In genomic region chr3:70242297-70242868, GRCh38 we compare ENCODE assay signal across 24 cellular contexts.
"Had no signal": no experiment of that assay in that cellular context is flagged by ENCODE, and none has a peak within 500 bp of the region (broad histone marks: within the 10 kb centered on the region; RNA-seq: fewer than 3 reads in every experiment).

No MANE protein-coding gene starts in this region.

- H3K9me3 ChIP-seq: ovary, right lobe of liver, testis, thyroid gland, transverse colon, upper lobe of left lung, vagina had no signal

- H3K4me1 ChIP-seq: right lobe of liver, testis, thyroid gland, transverse colon, upper lobe of left lung, vagina had no signal

- H3K4me3 Mint-ChIP-seq: mesothelial cell of epicardium; naive B cell; natural killer cell; nephron progenitor cell; stimulated activated memory B cell treated with anti-CD40 and anti-IgM and Interleukin-4, amounts not matched to agents 10 μg/mL and 1 μg/mL and 100 μg/mL, for 72 hours; stimulated activated naive CD8-positive, alpha-beta T cell treated with anti-CD3 and anti-CD28 coated beads, Interleukin-15, amount 100 ng/mL, for 72 hours had no signal

- H3K27ac Mint-ChIP-seq: mesothelial cell of epicardium; naive B cell; natural killer cell; nephron progenitor cell; progenitor cell of endocrine pancreas; stimulated activated memory B cell treated with anti-CD40 and anti-IgM and Interleukin-4, amounts not matched to agents 10 μg/mL and 1 μg/mL and 100 μg/mL, for 72 hours; stimulated activated naive CD8-positive, alpha-beta T cell treated with anti-CD3 and anti-CD28 coated beads, Interleukin-15, amount 100 ng/mL, for 72 hours had no signal

- H3K4me3 ChIP-seq: lung, ovary, right lobe of liver, smooth muscle cell, testis, thyroid gland, transverse colon, upper lobe of left lung, vagina had no signal

- H3K27ac ChIP-seq: ovary, right lobe of liver, testis, thyroid gland, transverse colon, upper lobe of left lung, vagina had no signal

- H3K36me3 Mint-ChIP-seq: mesothelial cell of epicardium; naive B cell; natural killer cell; stimulated activated memory B cell treated with anti-CD40 and anti-IgM and Interleukin-4, amounts not matched to agents 10 μg/mL and 1 μg/mL and 100 μg/mL, for 72 hours had no signal

- H3K27me3 ChIP-seq: ovary, right lobe of liver, testis, thyroid gland, transverse colon, upper lobe of left lung, vagina had no signal

- ATAC-seq: natural killer cell; right lobe of liver; stimulated activated memory B cell treated with anti-CD40 and anti-IgM and Interleukin-4, amounts not matched to agents 10 μg/mL and 1 μg/mL and 100 μg/mL, for 72 hours; stimulated activated naive CD8-positive, alpha-beta T cell treated with anti-CD3 and anti-CD28 coated beads, Interleukin-15, amount 100 ng/mL, for 72 hours had no signal

- H3K27me3 Mint-ChIP-seq: stimulated activated memory B cell treated with anti-CD40 and anti-IgM and Interleukin-4, amounts not matched to agents 10 μg/mL and 1 μg/mL and 100 μg/mL, for 72 hours had no signal

- H3K36me3 ChIP-seq: ovary, right lobe of liver, thyroid gland, transverse colon, upper lobe of left lung, vagina had no signal

- DNase-seq: hippocampal formation; kidney; mesendoderm; naive B cell; natural killer cell; nephron progenitor cell; ovary; right lobe of liver; stimulated activated CD4-positive, alpha-beta T cell treated with anti-CD3 and anti-CD28 coated beads, Interleukin-1b, Interleukin-23, amount 100 ng/mL, for 48 hours; stimulated activated CD4-positive, alpha-beta T cell treated with anti-CD3 and anti-CD28 coated beads, Interleukin-2, amount 100 ng/mL, for 48 hours; stimulated activated CD4-positive, alpha-beta T cell treated with anti-CD3 and anti-CD28 coated beads, Interleukin-4, amount 100 ng/mL, for 4 hours; stimulated activated CD8-positive, alpha-beta memory T cell treated with anti-CD3 and anti-CD28 coated beads, Interleukin-4, amount 100 ng/mL, for 48 hours; stimulated activated naive CD4-positive, alpha-beta T cell treated with Interleukin-2 at 50 U/mL for 16 hours; stimulated activated naive CD8-positive, alpha-beta T cell treated with anti-CD3 and anti-CD28 coated beads, Interleukin-15, amount 100 ng/mL, for 72 hours; testis; thyroid gland; transverse colon; upper lobe of left lung had no signal

- H3K4me1 Mint-ChIP-seq: mesothelial cell of epicardium; naive B cell; natural killer cell; nephron progenitor cell; stimulated activated memory B cell treated with anti-CD40 and anti-IgM and Interleukin-4, amounts not matched to agents 10 μg/mL and 1 μg/mL and 100 μg/mL, for 72 hours; stimulated activated naive CD8-positive, alpha-beta T cell treated with anti-CD3 and anti-CD28 coated beads, Interleukin-15, amount 100 ng/mL, for 72 hours had no signal
